15 cellular contexts compared by ENCODE assay signal in genomic region chr1:182211364-182211763, GRCh38.
"Had no signal": no experiment of that assay in that cellular context is flagged by ENCODE, and none has a peak within 500 bp of the region (broad histone marks: within the 10 kb centered on the region; RNA-seq: fewer than 3 reads in every experiment).

No MANE protein-coding gene starts in this region.

- H3K36me3 ChIP-seq: colonic mucosa, gastrocnemius medialis, heart right ventricle, sigmoid colon, uterus had no signal

- DNase-seq: colonic mucosa; effector CD4-positive, alpha-beta T cell; endodermal cell; gastrocnemius medialis; heart right ventricle; hypothalamus; mucosa of descending colon; natural killer cell; posterior cingulate gyrus; sigmoid colon; small intestine; stimulated activated CD4-positive, alpha-beta T cell treated with anti-CD3 and anti-CD28 coated beads, Interleukin-12 subunit alpha, Interleukin-12 subunit beta, amount 100 ng/mL, for 4 hours; stimulated activated naive CD4-positive, alpha-beta T cell treated with Interleukin-2 at 50 U/mL for 16 hours; uterus had no signal

- H3K4me3 ChIP-seq: colonic mucosa, gastrocnemius medialis, heart right ventricle, mucosa of descending colon, sigmoid colon, uterus had no signal

- H3K27ac ChIP-seq: colonic mucosa, heart right ventricle, sigmoid colon, uterus had no signal

- H3K9me3 ChIP-seq: colonic mucosa, gastrocnemius medialis, heart right ventricle, mucosa of descending colon, sigmoid colon, uterus had no signal

- H3K27me3 ChIP-seq: colonic mucosa, gastrocnemius medialis, heart right ventricle, sigmoid colon, uterus had no signal

- H3K4me1 ChIP-seq: uterus had no signal

- ATAC-seq: gastrocnemius medialis, heart right ventricle, left lobe of liver, mucosa of descending colon, natural killer cell had no signal
